ENCODE assay signal across 29 cellular contexts in genomic region chr18:5150888-5151287, GRCh38. TPM values are rescaled to one million over a fixed set of nuclear protein-coding genes. Genes with fewer than 3 reads are reported as not detected.
"Had no signal": no experiment of that assay in that cellular context is flagged by ENCODE, and none has a peak within 500 bp of the region (broad histone marks: within the 10 kb centered on the region; RNA-seq: fewer than 3 reads in every experiment).

No MANE protein-coding gene starts in this region.

- ATAC-seq: activated CD4-positive, CD25-positive, alpha-beta regulatory T cell treated with anti-CD3 and anti-CD28 coated beads, Interleukin-2, amount 50 U/mL, for 24 hours; Panc1; WTC11 had no signal

- H3K27me3 Mint-ChIP-seq: activated CD4-positive, alpha-beta memory T cell treated with anti-CD3 and anti-CD28 coated beads, Interleukin-2, amount 10 ng/mL, durations not matched to agents 7 days and 5 days; activated naive CD4-positive, alpha-beta T cell treated with anti-CD3 and anti-CD28 coated beads, Interleukin-2, amount 50 U/mL, for 24 hours; activated T-cell treated with anti-CD3 and anti-CD28 coated beads, Interleukin-2, amount 50 U/mL, for 24 hours had no signal

- H3K27ac Mint-ChIP-seq: activated CD4-positive, alpha-beta memory T cell treated with anti-CD3 and anti-CD28 coated beads, Interleukin-2, amount 10 ng/mL, durations not matched to agents 7 days and 5 days; activated naive CD4-positive, alpha-beta T cell treated with anti-CD3 and anti-CD28 coated beads, Interleukin-2, amount 50 U/mL, for 24 hours; activated T-cell treated with anti-CD3 and anti-CD28 coated beads, Interleukin-2, amount 50 U/mL, for 24 hours; activated T-helper 2 cell treated with anti-CD3 and anti-CD28 coated beads, Interferon-gamma antibody, Interleukin-2, Interleukin-4, amounts not matched to agents 10 μg/mL and 5 μg/mL and 100 μg/mL, durations not matched to agents 14 hours and 24 hours and 36 hours; brain; T-helper 1 cell treated with Interleukin-12 subunit alpha and Interleukin-12 subunit beta and Interleukin-4 antibody, amounts not matched to agents 30 μg/mL and 1 μg/mL, for 36 hours; T-helper 2 cell treated with Interferon-gamma antibody and Interleukin-4, amounts not matched to agents 5 μg/mL and 100 μg/mL, for 36 hours; WTC11 had no signal

- DNase-seq: activated CD4-positive, alpha-beta memory T cell treated with anti-CD3 and anti-CD28 coated beads, Interleukin-2, amount 10 ng/mL, durations not matched to agents 7 days and 5 days; activated CD4-positive, alpha-beta T cell treated with anti-CD3 and anti-CD28 coated beads for 4 hours; activated gamma-delta T cell; activated naive CD4-positive, alpha-beta T cell treated with Interleukin-2 at 50 U/mL for 16 hours; activated T-cell treated with anti-CD3 and anti-CD28 coated beads, Interleukin-2, amount 50 U/mL, for 24 hours; anterior cingulate cortex; caudate nucleus; cerebellar nuclear complex; NCI-H1105; NCI-H1417 treated with DMSO at 0.1 percent for 48 hours; NCI-H1694 treated with DMSO at 0.1 percent for 48 hours; NCI-H2029; NCI-H2107; NCI-H2171; NCI-H510A; SHP77; SJCRH30; SK-N-SH had no signal

- H3K4me3 ChIP-seq: SJCRH30 had no signal

- H3K9me3 Mint-ChIP-seq: activated CD4-positive, alpha-beta memory T cell treated with anti-CD3 and anti-CD28 coated beads, Interleukin-2, amount 10 ng/mL, durations not matched to agents 7 days and 5 days; activated T-cell treated with anti-CD3 and anti-CD28 coated beads, Interleukin-2, amount 50 U/mL, for 24 hours; activated T-helper 2 cell treated with anti-CD3 and anti-CD28 coated beads, Interferon-gamma antibody, Interleukin-2, Interleukin-4, amounts not matched to agents 10 μg/mL and 5 μg/mL and 100 μg/mL, durations not matched to agents 14 hours and 24 hours and 36 hours; brain; T-helper 1 cell treated with Interleukin-12 subunit alpha and Interleukin-12 subunit beta and Interleukin-4 antibody, amounts not matched to agents 30 μg/mL and 1 μg/mL, for 36 hours; T-helper 2 cell treated with Interferon-gamma antibody and Interleukin-4, amounts not matched to agents 5 μg/mL and 100 μg/mL, for 36 hours; WTC11 had no signal

- H3K9ac ChIP-seq: SK-N-SH had no signal

- H3K27ac ChIP-seq: SJCRH30 had no signal

- H3K36me3 Mint-ChIP-seq: brain, WTC11 had no signal

- H3K4me1 Mint-ChIP-seq: activated CD4-positive, alpha-beta memory T cell treated with anti-CD3 and anti-CD28 coated beads, Interleukin-2, amount 10 ng/mL, durations not matched to agents 7 days and 5 days had no signal

- H3K4me3 Mint-ChIP-seq: activated CD4-positive, alpha-beta memory T cell treated with anti-CD3 and anti-CD28 coated beads, Interleukin-2, amount 10 ng/mL, durations not matched to agents 7 days and 5 days; activated naive CD4-positive, alpha-beta T cell treated with anti-CD3 and anti-CD28 coated beads, Interleukin-2, amount 50 U/mL, for 24 hours; activated T-cell treated with anti-CD3 and anti-CD28 coated beads, Interleukin-2, amount 50 U/mL, for 24 hours; brain; T-helper 1 cell treated with Interleukin-12 subunit alpha and Interleukin-12 subunit beta and Interleukin-4 antibody, amounts not matched to agents 30 μg/mL and 1 μg/mL, for 36 hours; T-helper 2 cell treated with Interferon-gamma antibody and Interleukin-4, amounts not matched to agents 5 μg/mL and 100 μg/mL, for 36 hours; WTC11 had no signal

- H3K4me2 ChIP-seq: SK-N-SH had no signal

- H3K36me3 ChIP-seq: SJCRH30 had no signal

- H3K9me3 ChIP-seq: SJCRH30, SK-N-SH had no signal

- H3K27me3 ChIP-seq: SJCRH30 had no signal

RNA-seq across cellular contexts. Expression of gene AKAIN1, which starts 46.2 kb away (rescaled TPM):
- total RNA-seq: activated CD4-positive, alpha-beta memory T cell treated with anti-CD3 and anti-CD28 coated beads, Interleukin-2, amount 10 ng/mL, durations not matched to agents 7 days and 5 days; activated T-helper 2 cell treated with anti-CD3 and anti-CD28 coated beads, Interferon-gamma antibody, Interleukin-2, Interleukin-4, amounts not matched to agents 10 μg/mL and 5 μg/mL and 100 μg/mL, durations not matched to agents 14 hours and 24 hours and 36 hours; bronchial epithelial cell; M059J; RPMI7951; SJCRH30; WTC11 had no signal
